Comparison of ENCODE assay signal across 1 cellular context in the genomic region with DNA sequence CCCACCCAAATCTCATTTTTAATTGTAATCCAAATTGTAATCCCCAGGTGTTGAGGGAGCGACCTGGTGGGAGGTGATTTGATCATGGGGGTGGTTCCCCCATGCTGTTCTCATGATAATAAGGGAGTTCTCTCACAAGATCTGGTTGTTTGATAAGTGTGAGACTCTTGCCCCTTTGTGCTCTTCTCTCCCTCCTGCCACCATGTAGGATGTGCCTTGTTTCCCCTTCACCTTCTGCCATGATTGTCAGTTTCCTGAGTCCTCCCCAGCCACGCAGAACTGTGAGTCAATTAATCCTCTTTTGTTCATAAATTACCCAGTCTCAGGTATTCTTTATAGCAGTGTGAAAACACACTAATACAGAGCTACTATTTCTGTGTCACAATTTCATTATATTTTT.
TF ChIP-seq lines count a peak whose summit lies in the region.

No MANE protein-coding gene starts in this region.

TF ChIP-seq in H1, 55 proteins besides CTCF, POLR2A, EP300 and RAD21:
- TF ChIP-seq CTBP2 (IDR thresholded peaks at IDR 0.05; ENCODE audit: borderline replicate concordance, insufficient read depth, insufficient read length, low read length) (no peak), SIX5 (IDR thresholded peaks at IDR 0.05; ENCODE audit: low read depth, low read length) (no peak), NRF1 (IDR thresholded peaks at IDR 0.05; ENCODE audit: low read depth, low read length) (no peak), SRF (IDR thresholded peaks at IDR 0.05; ENCODE audit: low read depth, low read length) (no peak), BACH1 (IDR thresholded peaks at IDR 0.05; ENCODE audit: low read length) (no peak), POLR2AphosphoS5 (IDR thresholded peaks at IDR 0.05; ENCODE audit: low read depth, low read length) (no peak), KDM1A (IDR thresholded peaks at IDR 0.05; ENCODE audit: borderline replicate concordance, low read length) (no peak), GABPA (IDR thresholded peaks at IDR 0.05; ENCODE audit: borderline replicate concordance, insufficient read depth, low read length) (no peak), CHD1 (IDR thresholded peaks at IDR 0.05; ENCODE audit: low read depth, low read length) (no peak), RXRA (IDR thresholded peaks at IDR 0.05; ENCODE audit: insufficient read depth, low read depth, low read length) (no peak), YY1 (IDR thresholded peaks at IDR 0.05; ENCODE audit: low read depth, low read length) (no peak), CHD2 (IDR thresholded peaks at IDR 0.05; ENCODE audit: low read length) (no peak), HDAC2 (IDR thresholded peaks at IDR 0.05; ENCODE audit: borderline replicate concordance in 1 of 2, low read depth in 2 of 2, low read length in 2 of 2) (no peak), CBX8 (IDR thresholded peaks at IDR 0.05; ENCODE audit: borderline replicate concordance, low read depth, low read length) (no peak)
- TF ChIP-seq, protein P1, sequence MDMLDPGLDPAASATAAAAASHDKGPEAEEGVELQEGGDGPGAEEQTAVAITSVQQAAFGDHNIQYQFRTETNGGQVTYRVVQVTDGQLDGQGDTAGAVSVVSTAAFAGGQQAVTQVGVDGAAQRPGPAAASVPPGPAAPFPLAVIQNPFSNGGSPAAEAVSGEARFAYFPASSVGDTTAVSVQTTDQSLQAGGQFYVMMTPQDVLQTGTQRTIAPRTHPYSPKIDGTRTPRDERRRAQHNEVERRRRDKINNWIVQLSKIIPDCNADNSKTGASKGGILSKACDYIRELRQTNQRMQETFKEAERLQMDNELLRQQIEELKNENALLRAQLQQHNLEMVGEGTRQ (IDR thresholded peaks at IDR 0.05; ENCODE audit: low read length), result no peak
- TF ChIP-seq, protein P2, sequence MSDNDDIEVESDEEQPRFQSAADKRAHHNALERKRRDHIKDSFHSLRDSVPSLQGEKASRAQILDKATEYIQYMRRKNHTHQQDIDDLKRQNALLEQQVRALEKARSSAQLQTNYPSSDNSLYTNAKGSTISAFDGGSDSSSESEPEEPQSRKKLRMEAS (IDR thresholded peaks at IDR 0.05), result no peak
